1 cellular context compared by ENCODE assay signal in genomic region chr2:111162718-111163331, GRCh38.
TF ChIP-seq lines count a peak whose summit lies in the region.

No MANE protein-coding gene starts in this region.

TF ChIP-seq in K562, 482 proteins besides CTCF, POLR2A, EP300 and RAD21 (continued from another document and continues in another):
- TF ChIP-seq, protein P1, sequence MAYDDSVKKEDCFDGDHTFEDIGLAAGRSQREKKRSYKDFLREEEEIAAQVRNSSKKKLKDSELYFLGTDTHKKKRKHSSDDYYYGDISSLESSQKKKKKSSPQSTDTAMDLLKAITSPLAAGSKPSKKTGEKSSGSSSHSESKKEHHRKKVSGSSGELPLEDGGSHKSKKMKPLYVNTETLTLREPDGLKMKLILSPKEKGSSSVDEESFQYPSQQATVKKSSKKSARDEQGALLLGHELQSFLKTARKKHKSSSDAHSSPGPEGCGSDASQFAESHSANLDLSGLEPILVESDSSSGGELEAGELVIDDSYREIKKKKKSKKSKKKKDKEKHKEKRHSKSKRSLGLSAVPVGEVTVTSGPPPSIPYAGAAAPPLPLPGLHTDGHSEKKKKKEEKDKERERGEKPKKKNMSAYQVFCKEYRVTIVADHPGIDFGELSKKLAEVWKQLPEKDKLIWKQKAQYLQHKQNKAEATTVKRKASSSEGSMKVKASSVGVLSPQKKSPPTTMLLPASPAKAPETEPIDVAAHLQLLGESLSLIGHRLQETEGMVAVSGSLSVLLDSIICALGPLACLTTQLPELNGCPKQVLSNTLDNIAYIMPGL (CRISPR knock-in tag; IDR thresholded peaks at IDR 0.05) = no peak
- TF ChIP-seq THAP7 (CRISPR knock-in tag; IDR thresholded peaks at IDR 0.05) (no peak), ADNP (tag; IDR thresholded peaks at IDR 0.05) (no peak), ZNF316 (IDR thresholded peaks at IDR 0.05) (no peak), ZNF184 (CRISPR knock-in tag; IDR thresholded peaks at IDR 0.05) (no peak), MLX (CRISPR knock-in tag; conservative IDR thresholded peaks at IDR 0.05) (no peak), SRSF7 (optimal IDR thresholded peaks at IDR 0.05; ENCODE audit: low read depth, low read length) (no peak), MCM7 (IDR thresholded peaks at IDR 0.05) (no peak), RBBP5 (IDR thresholded peaks at IDR 0.05; ENCODE audit: borderline replicate concordance, insufficient read depth, low read length, poor library complexity, severe bottlenecking) (no peak), MITF (IDR thresholded peaks at IDR 0.05) (no peak), HNRNPL (IDR thresholded peaks at IDR 0.05; ENCODE audit: low read depth, low read length) (no peak), CTBP1 (IDR thresholded peaks at IDR 0.05; ENCODE audit: borderline replicate concordance) (peak; percentile 56; the same call in 1 of the 2 replicates), KDM2B (CRISPR knock-in tag; IDR thresholded peaks at IDR 0.05) (no peak), NONO (IDR thresholded peaks at IDR 0.05; ENCODE audit: low read depth in 2 of 2, low read length in 1 of 2) (no peak), HMG20B (CRISPR knock-in tag; IDR thresholded peaks at IDR 0.05) (0 out of 2 replicates have a peak, but pooled peaks have one; percentile 75), HLTF (IDR thresholded peaks at IDR 0.05) (no peak), L3MBTL2 (IDR thresholded peaks at IDR 0.05) (no peak), EP400 (IDR thresholded peaks at IDR 0.05) (no peak), ZNF551 (CRISPR knock-in tag; IDR thresholded peaks at IDR 0.05) (no peak), HOMEZ (CRISPR knock-in tag; IDR thresholded peaks at IDR 0.05) (no peak), ZNF644 (tag; IDR thresholded peaks at IDR 0.05; ENCODE audit: low read depth) (peak; percentile 75), ARHGAP35 (IDR thresholded peaks at IDR 0.05; ENCODE audit: partially characterized antibody) (no peak), ZNF408 (CRISPR knock-in tag; IDR thresholded peaks at IDR 0.05; ENCODE audit: low read depth) (no peak), WHSC1 (IDR thresholded peaks at IDR 0.05; ENCODE audit: low read length) (no peak), RBM34 (IDR thresholded peaks at IDR 0.05; ENCODE audit: borderline replicate concordance, insufficient read depth, low read length) (no peak), CBFB (CRISPR knock-in tag; IDR thresholded peaks at IDR 0.05) (no peak), SPI1 (IDR thresholded peaks at IDR 0.05; ENCODE audit: borderline replicate concordance, low read depth, low read length) (peak; percentile 98), DMBX1 (CRISPR knock-in tag; IDR thresholded peaks at IDR 0.05; ENCODE audit: borderline replicate concordance) (0 out of 2 replicates have a peak, but pooled peaks have one; percentile 41), ESRRA (IDR thresholded peaks at IDR 0.05; ENCODE audit: borderline replicate concordance, low read depth) (peak; percentile 88; the same call in 1 of the 2 replicates), SREBF1 (IDR thresholded peaks at IDR 0.05; ENCODE audit: borderline replicate concordance, low read depth, low read length) (no peak), ZNF507 (tag; conservative IDR thresholded peaks at IDR 0.05) (no peak), FOXJ2 (tag; IDR thresholded peaks at IDR 0.05) (peak; percentile 63; the same call in 1 of the 2 replicates), MCM3 (IDR thresholded peaks at IDR 0.05) (no peak), TFAM (CRISPR knock-in tag; conservative IDR thresholded peaks at IDR 0.05) (no peak), ATF7 (IDR thresholded peaks at IDR 0.05) (peak; percentile 21; the same call in 1 of the 2 replicates), ESRRB (CRISPR knock-in tag; IDR thresholded peaks at IDR 0.05; ENCODE audit: borderline replicate concordance) (no peak), LEF1 (IDR thresholded peaks at IDR 0.05) (no peak; the same call in 1 of the 2 replicates), NR2F6 (CRISPR knock-in tag; IDR thresholded peaks at IDR 0.05) (no peak), HDAC1 (IDR thresholded peaks at IDR 0.05) (peak; percentile 76 to 100; a peak in 2 of 4 replicates), ELF2 (CRISPR knock-in tag; IDR thresholded peaks at IDR 0.05) (no peak), TCF3 (CRISPR knock-in tag; IDR thresholded peaks at IDR 0.05) (peak; percentile 72), HDAC6 (IDR thresholded peaks at IDR 0.05; ENCODE audit: low read depth, low read length) (no peak), ZNF407 (IDR thresholded peaks at IDR 0.05; ENCODE audit: low read depth) (no peak)
- TF ChIP-seq, protein P2, sequence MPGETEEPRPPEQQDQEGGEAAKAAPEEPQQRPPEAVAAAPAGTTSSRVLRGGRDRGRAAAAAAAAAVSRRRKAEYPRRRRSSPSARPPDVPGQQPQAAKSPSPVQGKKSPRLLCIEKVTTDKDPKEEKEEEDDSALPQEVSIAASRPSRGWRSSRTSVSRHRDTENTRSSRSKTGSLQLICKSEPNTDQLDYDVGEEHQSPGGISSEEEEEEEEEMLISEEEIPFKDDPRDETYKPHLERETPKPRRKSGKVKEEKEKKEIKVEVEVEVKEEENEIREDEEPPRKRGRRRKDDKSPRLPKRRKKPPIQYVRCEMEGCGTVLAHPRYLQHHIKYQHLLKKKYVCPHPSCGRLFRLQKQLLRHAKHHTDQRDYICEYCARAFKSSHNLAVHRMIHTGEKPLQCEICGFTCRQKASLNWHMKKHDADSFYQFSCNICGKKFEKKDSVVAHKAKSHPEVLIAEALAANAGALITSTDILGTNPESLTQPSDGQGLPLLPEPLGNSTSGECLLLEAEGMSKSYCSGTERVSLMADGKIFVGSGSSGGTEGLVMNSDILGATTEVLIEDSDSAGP (CRISPR knock-in tag; IDR thresholded peaks at IDR 0.05) = no peak
- TF ChIP-seq, protein P3, sequence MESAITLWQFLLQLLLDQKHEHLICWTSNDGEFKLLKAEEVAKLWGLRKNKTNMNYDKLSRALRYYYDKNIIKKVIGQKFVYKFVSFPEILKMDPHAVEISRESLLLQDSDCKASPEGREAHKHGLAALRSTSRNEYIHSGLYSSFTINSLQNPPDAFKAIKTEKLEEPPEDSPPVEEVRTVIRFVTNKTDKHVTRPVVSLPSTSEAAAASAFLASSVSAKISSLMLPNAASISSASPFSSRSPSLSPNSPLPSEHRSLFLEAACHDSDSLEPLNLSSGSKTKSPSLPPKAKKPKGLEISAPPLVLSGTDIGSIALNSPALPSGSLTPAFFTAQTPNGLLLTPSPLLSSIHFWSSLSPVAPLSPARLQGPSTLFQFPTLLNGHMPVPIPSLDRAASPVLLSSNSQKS (CRISPR knock-in tag; IDR thresholded peaks at IDR 0.05) = no peak
- TF ChIP-seq, protein P4, sequence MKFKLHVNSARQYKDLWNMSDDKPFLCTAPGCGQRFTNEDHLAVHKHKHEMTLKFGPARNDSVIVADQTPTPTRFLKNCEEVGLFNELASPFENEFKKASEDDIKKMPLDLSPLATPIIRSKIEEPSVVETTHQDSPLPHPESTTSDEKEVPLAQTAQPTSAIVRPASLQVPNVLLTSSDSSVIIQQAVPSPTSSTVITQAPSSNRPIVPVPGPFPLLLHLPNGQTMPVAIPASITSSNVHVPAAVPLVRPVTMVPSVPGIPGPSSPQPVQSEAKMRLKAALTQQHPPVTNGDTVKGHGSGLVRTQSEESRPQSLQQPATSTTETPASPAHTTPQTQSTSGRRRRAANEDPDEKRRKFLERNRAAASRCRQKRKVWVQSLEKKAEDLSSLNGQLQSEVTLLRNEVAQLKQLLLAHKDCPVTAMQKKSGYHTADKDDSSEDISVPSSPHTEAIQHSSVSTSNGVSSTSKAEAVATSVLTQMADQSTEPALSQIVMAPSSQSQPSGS (CRISPR knock-in tag; IDR thresholded peaks at IDR 0.05) = no peak
- TF ChIP-seq, protein P5, sequence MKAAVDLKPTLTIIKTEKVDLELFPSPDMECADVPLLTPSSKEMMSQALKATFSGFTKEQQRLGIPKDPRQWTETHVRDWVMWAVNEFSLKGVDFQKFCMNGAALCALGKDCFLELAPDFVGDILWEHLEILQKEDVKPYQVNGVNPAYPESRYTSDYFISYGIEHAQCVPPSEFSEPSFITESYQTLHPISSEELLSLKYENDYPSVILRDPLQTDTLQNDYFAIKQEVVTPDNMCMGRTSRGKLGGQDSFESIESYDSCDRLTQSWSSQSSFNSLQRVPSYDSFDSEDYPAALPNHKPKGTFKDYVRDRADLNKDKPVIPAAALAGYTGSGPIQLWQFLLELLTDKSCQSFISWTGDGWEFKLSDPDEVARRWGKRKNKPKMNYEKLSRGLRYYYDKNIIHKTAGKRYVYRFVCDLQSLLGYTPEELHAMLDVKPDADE (conservative IDR thresholded peaks at IDR 0.05; ENCODE audit: control insufficient read depth, low read depth, low read length) = no peak
- TF ChIP-seq, protein P6, sequence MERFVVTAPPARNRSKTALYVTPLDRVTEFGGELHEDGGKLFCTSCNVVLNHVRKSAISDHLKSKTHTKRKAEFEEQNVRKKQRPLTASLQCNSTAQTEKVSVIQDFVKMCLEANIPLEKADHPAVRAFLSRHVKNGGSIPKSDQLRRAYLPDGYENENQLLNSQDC (CRISPR knock-in tag; IDR thresholded peaks at IDR 0.05) = no peak
